9 cellular contexts compared by ENCODE assay signal in the genomic region with DNA sequence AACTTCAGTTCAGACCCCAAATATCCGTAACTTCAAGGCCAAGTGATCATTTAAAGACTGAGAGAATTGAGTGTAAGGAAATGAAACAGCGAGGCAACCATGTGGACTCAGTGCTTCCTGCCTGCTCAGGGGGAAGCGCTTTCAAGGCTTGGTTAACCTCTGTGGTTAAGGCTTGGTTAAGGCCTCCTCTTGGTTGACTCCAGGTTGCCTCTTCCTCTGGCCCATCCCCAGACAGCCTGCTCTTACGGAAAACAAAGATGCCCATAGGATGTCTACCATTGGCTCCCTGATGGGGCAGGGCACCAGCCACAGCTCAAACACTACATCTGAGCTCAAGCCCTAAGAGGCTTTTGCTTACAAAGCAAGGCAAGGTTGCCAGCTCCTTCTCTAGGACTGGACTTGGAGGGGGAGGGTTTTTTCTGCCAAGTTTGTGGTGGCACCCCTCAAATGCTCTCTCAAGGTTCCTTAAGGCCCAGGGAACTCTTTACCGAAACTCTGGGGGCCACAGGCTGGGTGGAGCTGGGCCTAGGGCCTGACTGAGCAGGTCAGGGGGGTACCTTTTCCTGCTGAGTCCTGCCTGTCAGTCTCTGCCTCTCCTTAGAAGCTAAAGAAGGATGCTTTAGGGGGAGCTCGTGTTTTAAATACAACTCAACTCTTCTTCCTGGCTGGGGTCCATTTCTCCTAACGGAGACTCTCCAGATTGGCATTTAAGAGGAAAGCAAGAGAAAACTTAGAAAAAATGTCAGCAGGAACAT. TPM values are rescaled to one million over a fixed set of nuclear protein-coding genes. Genes with fewer than 3 reads are reported as not detected.
DNase-seq lines count a peak whose midpoint lies in the region; ATAC-seq and TF ChIP-seq lines count a peak whose summit lies in the region.
"Had no signal": no experiment of that assay in that cellular context is flagged by ENCODE, and none has a peak within 500 bp of the region (broad histone marks: within the 10 kb centered on the region; RNA-seq: fewer than 3 reads in every experiment).

No MANE protein-coding gene starts in this region.

- DNase-seq in activated T-cell treated with anti-CD3 and anti-CD28 coated beads for 1 hour (ENCODE audit: low read depth) (peak; percentile 17), mesenteric fat pad (ENCODE audit: low spot score) (peak; percentile 28), DMS153 treated with DMSO at 0.1 percent for 48 hours (lab: John Stamatoyannopoulos, UW; ENCODE audit: unreplicated experiment) (no peak), NCI-H2029 (lab: John Stamatoyannopoulos, UW) (no peak)
- no peak for DNase-seq in activated T-cell treated with anti-CD3 and anti-CD28 coated beads, Interleukin-2, amount 50 U/mL, for 1 hour
- peak; percentile 91 for DNase-seq in activated CD4-positive, alpha-beta T cell treated with anti-CD3 and anti-CD28 coated beads, Interleukin-2, amount 10 ng/mL, durations not matched to agents 24 days and 14 days

- no peaks in the 10 kb centered on the region for H3K36me3 Mint-ChIP-seq in activated CD4-positive, alpha-beta T cell treated with anti-CD3 and anti-CD28 coated beads, Interleukin-2, amount 10 ng/mL, durations not matched to agents 24 days and 14 days (ENCODE audit: low read depth)

- H3K27ac Mint-ChIP-seq in activated CD4-positive, alpha-beta T cell treated with anti-CD3 and anti-CD28 coated beads, Interleukin-2, amount 10 ng/mL, durations not matched to agents 24 days and 14 days, result peak overlapping the region; percentile 46

- H3K9me3 ChIP-seq in gastroesophageal sphincter, result no peaks in the 10 kb centered on the region
- H3K9me3 ChIP-seq: tibial artery had no signal

- TF ChIP-seq CTCF in gastroesophageal sphincter (IDR thresholded peaks at IDR 0.05), result no peak

- peak; percentile 94 for ATAC-seq in HG03159 (IDR thresholded peaks at IDR 0.05; ENCODE audit: unreplicated experiment)
- no peak for ATAC-seq in gastroesophageal sphincter

- H3K4me3 ChIP-seq in gastroesophageal sphincter, result no peak overlapping the region
- H3K4me3 ChIP-seq: tibial artery had no signal

- peaks cover 16% of the 10 kb centered on the region for H3K27me3 ChIP-seq in gastroesophageal sphincter

- no peaks in the 10 kb centered on the region for H3K9me3 Mint-ChIP-seq in activated CD4-positive, alpha-beta T cell treated with anti-CD3 and anti-CD28 coated beads, Interleukin-2, amount 10 ng/mL, durations not matched to agents 24 days and 14 days

- intact Hi-C loops in activated CD4-positive, alpha-beta T cell treated with anti-CD3 and anti-CD28 coated beads, Interleukin-2, amount 10 ng/mL, durations not matched to agents 24 days and 14 days (cut with micrococcal nuclease), result no loop called here

- H3K27me3 Mint-ChIP-seq in activated CD4-positive, alpha-beta T cell treated with anti-CD3 and anti-CD28 coated beads, Interleukin-2, amount 10 ng/mL, durations not matched to agents 24 days and 14 days, result peaks cover 63% of the 10 kb centered on the region

- peaks cover 19% of the 10 kb centered on the region for H3K4me1 Mint-ChIP-seq in activated CD4-positive, alpha-beta T cell treated with anti-CD3 and anti-CD28 coated beads, Interleukin-2, amount 10 ng/mL, durations not matched to agents 24 days and 14 days

- no peak for TF ChIP-seq POLR2A in gastroesophageal sphincter (IDR thresholded peaks at IDR 0.05)

- H3K4me3 Mint-ChIP-seq in activated CD4-positive, alpha-beta T cell treated with anti-CD3 and anti-CD28 coated beads, Interleukin-2, amount 10 ng/mL, durations not matched to agents 24 days and 14 days, result no peak overlapping the region

- no peak overlapping the region for H3K27ac ChIP-seq in gastroesophageal sphincter
- H3K27ac ChIP-seq: tibial artery had no signal

- no peaks in the 10 kb centered on the region for H3K4me1 ChIP-seq in gastroesophageal sphincter
- H3K4me1 ChIP-seq: tibial artery had no signal

- no peaks in the 10 kb centered on the region for H3K36me3 ChIP-seq in gastroesophageal sphincter
- H3K36me3 ChIP-seq: tibial artery had no signal

- no peak for TF ChIP-seq EP300 in gastroesophageal sphincter (IDR thresholded peaks at IDR 0.05)

- WGBS in gastroesophageal sphincter (ENCODE audit: low coverage in 1 of 2), 2 donors, result 58 to 90% methylated on average over 2 of the region's 7 CpGs

RNA-seq across cellular contexts. Expression of a gene that starts 13.7 kb away (rescaled TPM):
- 0.07 TPM in 1 of 2 replicates, not detected in the other for total RNA-seq in activated CD4-positive, alpha-beta T cell treated with anti-CD3 and anti-CD28 coated beads, Interleukin-2, amount 10 ng/mL, durations not matched to agents 24 days and 14 days
- total RNA-seq in mesenteric fat pad, result not detected
- not detected for total RNA-seq in gastroesophageal sphincter

RNA-seq across cellular contexts. Expression of a gene that starts 27.1 kb away (rescaled TPM):
- 155 and 162 TPM in 2 replicates for total RNA-seq in activated CD4-positive, alpha-beta T cell treated with anti-CD3 and anti-CD28 coated beads, Interleukin-2, amount 10 ng/mL, durations not matched to agents 24 days and 14 days
- total RNA-seq in mesenteric fat pad (34.5 TPM), gastroesophageal sphincter (100 to 1,000 TPM in 2 of 4 donors, 10 to 100 TPM in 2; 67.3 to 156 (median 95.1) TPM)

Comparison
In these comparisons a context has a peak if more than half of its experiments do, and no peak if none do; other contexts are left out.
1. DNase-seq: peak in activated T-cell treated with anti-CD3 and anti-CD28 coated beads for 1 hour (single experiment), activated CD4-positive, alpha-beta T cell treated with anti-CD3 and anti-CD28 coated beads, Interleukin-2, amount 10 ng/mL, durations not matched to agents 24 days and 14 days (single experiment) and mesenteric fat pad (single experiment); none in activated T-cell treated with anti-CD3 and anti-CD28 coated beads, Interleukin-2, amount 50 U/mL, for 1 hour (single experiment), DMS153 treated with DMSO at 0.1 percent for 48 hours (single experiment) and NCI-H2029 (single experiment).